In genomic region chr17:30273373-30273772, GRCh38 we compare ENCODE assay signal across 1 cellular context.
TF ChIP-seq lines count a peak whose summit lies in the region.

No MANE protein-coding gene starts in this region.

TF ChIP-seq in HEK293, 187 proteins besides CTCF, POLR2A, EP300 and RAD21 (continued from another document):
- TF ChIP-seq, protein P1, sequence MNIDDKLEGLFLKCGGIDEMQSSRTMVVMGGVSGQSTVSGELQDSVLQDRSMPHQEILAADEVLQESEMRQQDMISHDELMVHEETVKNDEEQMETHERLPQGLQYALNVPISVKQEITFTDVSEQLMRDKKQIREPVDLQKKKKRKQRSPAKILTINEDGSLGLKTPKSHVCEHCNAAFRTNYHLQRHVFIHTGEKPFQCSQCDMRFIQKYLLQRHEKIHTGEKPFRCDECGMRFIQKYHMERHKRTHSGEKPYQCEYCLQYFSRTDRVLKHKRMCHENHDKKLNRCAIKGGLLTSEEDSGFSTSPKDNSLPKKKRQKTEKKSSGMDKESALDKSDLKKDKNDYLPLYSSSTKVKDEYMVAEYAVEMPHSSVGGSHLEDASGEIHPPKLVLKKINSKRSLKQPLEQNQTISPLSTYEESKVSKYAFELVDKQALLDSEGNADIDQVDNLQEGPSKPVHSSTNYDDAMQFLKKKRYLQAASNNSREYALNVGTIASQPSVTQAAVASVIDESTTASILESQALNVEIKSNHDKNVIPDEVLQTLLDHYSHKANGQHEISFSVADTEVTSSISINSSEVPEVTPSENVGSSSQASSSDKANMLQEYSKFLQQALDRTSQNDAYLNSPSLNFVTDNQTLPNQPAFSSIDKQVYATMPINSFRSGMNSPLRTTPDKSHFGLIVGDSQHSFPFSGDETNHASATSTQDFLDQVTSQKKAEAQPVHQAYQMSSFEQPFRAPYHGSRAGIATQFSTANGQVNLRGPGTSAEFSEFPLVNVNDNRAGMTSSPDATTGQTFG (tag by site-specific recombination; IDR thresholded peaks at IDR 0.05; ENCODE audit: borderline replicate concordance), result no peak
- TF ChIP-seq ZBTB17 (tag by site-specific recombination; IDR thresholded peaks at IDR 0.05), result peak; percentile 62
